Comparison of ENCODE assay signal across 8 cellular contexts in genomic region chrX:131288738-131289511, GRCh38. TPM values are rescaled to one million over a fixed set of nuclear protein-coding genes. Genes with fewer than 3 reads are reported as not detected.
DNase-seq lines count a peak whose midpoint lies in the region; ATAC-seq and TF ChIP-seq lines count a peak whose summit lies in the region.

A gene with protein sequence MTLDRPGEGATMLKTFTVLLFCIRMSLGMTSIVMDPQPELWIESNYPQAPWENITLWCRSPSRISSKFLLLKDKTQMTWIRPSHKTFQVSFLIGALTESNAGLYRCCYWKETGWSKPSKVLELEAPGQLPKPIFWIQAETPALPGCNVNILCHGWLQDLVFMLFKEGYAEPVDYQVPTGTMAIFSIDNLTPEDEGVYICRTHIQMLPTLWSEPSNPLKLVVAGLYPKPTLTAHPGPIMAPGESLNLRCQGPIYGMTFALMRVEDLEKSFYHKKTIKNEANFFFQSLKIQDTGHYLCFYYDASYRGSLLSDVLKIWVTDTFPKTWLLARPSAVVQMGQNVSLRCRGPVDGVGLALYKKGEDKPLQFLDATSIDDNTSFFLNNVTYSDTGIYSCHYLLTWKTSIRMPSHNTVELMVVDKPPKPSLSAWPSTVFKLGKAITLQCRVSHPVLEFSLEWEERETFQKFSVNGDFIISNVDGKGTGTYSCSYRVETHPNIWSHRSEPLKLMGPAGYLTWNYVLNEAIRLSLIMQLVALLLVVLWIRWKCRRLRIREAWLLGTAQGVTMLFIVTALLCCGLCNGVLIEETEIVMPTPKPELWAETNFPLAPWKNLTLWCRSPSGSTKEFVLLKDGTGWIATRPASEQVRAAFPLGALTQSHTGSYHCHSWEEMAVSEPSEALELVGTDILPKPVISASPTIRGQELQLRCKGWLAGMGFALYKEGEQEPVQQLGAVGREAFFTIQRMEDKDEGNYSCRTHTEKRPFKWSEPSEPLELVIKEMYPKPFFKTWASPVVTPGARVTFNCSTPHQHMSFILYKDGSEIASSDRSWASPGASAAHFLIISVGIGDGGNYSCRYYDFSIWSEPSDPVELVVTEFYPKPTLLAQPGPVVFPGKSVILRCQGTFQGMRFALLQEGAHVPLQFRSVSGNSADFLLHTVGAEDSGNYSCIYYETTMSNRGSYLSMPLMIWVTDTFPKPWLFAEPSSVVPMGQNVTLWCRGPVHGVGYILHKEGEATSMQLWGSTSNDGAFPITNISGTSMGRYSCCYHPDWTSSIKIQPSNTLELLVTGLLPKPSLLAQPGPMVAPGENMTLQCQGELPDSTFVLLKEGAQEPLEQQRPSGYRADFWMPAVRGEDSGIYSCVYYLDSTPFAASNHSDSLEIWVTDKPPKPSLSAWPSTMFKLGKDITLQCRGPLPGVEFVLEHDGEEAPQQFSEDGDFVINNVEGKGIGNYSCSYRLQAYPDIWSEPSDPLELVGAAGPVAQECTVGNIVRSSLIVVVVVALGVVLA (N-terminal part only) (minus strand): TSS chrX:131289306. CDS start chrX:131286674, 2,632 bp downstream.

- CTCF ChIA-PET in PC-3 (lab: Charles Lee): no interaction called here

- intact Hi-C loops in PC-3 (cut with micrococcal nuclease): no loop called here

- no TSS peak for BruUV-seq in PC-3 (replicated peaks; lab: Mats Ljungman, UMichigan)

- no peaks in the 10 kb centered on the region for H3K36me3 ChIP-seq in PC-3 (ENCODE audit: low read depth, low read length)

- POLR2A ChIA-PET in PC-3 (lab: Charles Lee; ENCODE audit: unreplicated experiment): no interaction called here

- no peaks in the 10 kb centered on the region for H4K20me1 ChIP-seq in PC-3 (ENCODE audit: low read length)

- H2AFZ ChIP-seq in PC-3 (ENCODE audit: low read length): no peak within 1 kb of the TSS

- no peak within 1 kb of the TSS for H3K4me2 ChIP-seq in PC-3 (ENCODE audit: low read length)

- H3K27ac ChIP-seq in PC-3 (ENCODE audit: low read length): no peak within 1 kb of the TSS

- peaks cover 5% of the 10 kb centered on the region; the same call in 1 of the 2 replicates for H3K27me3 ChIP-seq in PC-3 (ENCODE audit: low read length)

- H3K9ac ChIP-seq in PC-3 (ENCODE audit: low read length): no peak within 1 kb of the TSS

- H3K4me3 ChIP-seq in PC-3 (ENCODE audit: low read length): no peak within 1 kb of the TSS

- H3F3A ChIP-seq in PC-3 (ENCODE audit: low read length, unreplicated experiment): no peaks in the 10 kb centered on the region

- no peak for ATAC-seq in PC-3

- no peaks in the 10 kb centered on the region for H3K4me1 ChIP-seq in PC-3 (ENCODE audit: insufficient read depth, low read length)

- no peak for TF ChIP-seq CTCF in PC-3 (conservative IDR thresholded peaks at IDR 0.05; ENCODE audit: low read depth, low read length)

- in situ Hi-C loops in G401 (cut with HindIII; ENCODE audit: low sequenced_read_pairs): no loop called here

- H3K79me2 ChIP-seq in PC-3 (ENCODE audit: low read length): no peaks in the 10 kb centered on the region

- no peaks in the 10 kb centered on the region for H3K9me3 ChIP-seq in PC-3 (ENCODE audit: low read length)

- H3K9me2 ChIP-seq in PC-3 (replicated peaks; ENCODE audit: low read length): no peaks in the 10 kb centered on the region

- peak; percentile 11 for DNase-seq in G401 (ENCODE audit: low spot score)
- DNase-seq in NCI-H460 (ENCODE audit: extremely low read depth, low read depth): peak; percentile 5
- peak; percentile 72 for DNase-seq in globus pallidus (ENCODE audit: low spot score)
- DNase-seq in occipital lobe (lab: John Stamatoyannopoulos, UW): peak; percentile 17
- DNase-seq in SW 1271 (lab: John Stamatoyannopoulos, UW): no peak
- DNase-seq in PC-3: no peak
- DNase-seq in NCI-H1092 (lab: John Stamatoyannopoulos, UW): no peak
- no peak for DNase-seq in stimulated activated CD4-positive, alpha-beta T cell treated with anti-CD3 and anti-CD28 coated beads, Interleukin-4, amount 100 ng/mL, for 4 hours

RNA-seq across cellular contexts. Expression of the gene that starts here (rescaled TPM):
- 0.14 and 0.49 TPM in 2 replicates for total RNA-seq in G401 (2014; rRNA removed; shearing (Covaris generic))
- total RNA-seq in NCI-H460 (2014; rRNA removed; shearing (Covaris generic)): 0.67 and 0.72 TPM in 2 replicates
- 0.18 and 0.49 TPM in 2 replicates for polyA plus RNA-seq in NCI-H460 (2014; cell fraction: nucleus; rRNA removed)
- 0.78 TPM for total RNA-seq in occipital lobe
- total RNA-seq in PC-3 (2014; rRNA removed): not detected in 2 replicates

Comparison
In these comparisons a context has a peak if more than half of its experiments do, and no peak if none do; other contexts are left out.
1. Peak in DNase-seq in G401; RNA of the gene not detected or under 1 TPM.
2. Peak in DNase-seq in NCI-H460; RNA of the gene not detected or under 1 TPM.
3. Peak in DNase-seq in occipital lobe; RNA of the gene not detected or under 1 TPM.